ENCODE assay signal across 15 cellular contexts in the genomic region with DNA sequence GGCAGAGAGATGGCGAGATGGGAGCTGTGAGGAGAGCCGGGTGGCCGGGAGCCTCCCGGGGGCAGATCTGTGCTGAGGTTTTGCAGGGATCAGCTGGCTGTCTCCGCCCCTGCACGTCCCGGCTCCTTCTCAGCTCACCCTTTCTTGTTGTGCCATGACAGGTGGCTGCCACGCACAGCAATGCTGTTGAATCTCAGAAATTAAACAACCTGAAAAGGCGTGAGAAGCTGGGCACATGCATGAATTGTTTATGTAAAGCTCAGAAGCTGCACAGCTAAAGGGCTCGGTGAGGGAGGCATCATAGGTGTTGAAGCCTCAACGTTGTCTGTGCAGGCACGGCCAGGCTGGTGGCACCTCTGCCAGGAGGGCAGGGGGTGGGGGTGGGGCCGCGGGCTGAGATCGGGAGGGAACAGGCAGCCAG. TPM values are rescaled to one million over a fixed set of nuclear protein-coding genes. Genes with fewer than 3 reads are reported as not detected.
DNase-seq lines count a peak whose midpoint lies in the region; ATAC-seq and TF ChIP-seq lines count a peak whose summit lies in the region.
"Had no signal": no experiment of that assay in that cellular context is flagged by ENCODE, and none has a peak within 500 bp of the region (broad histone marks: within the 10 kb centered on the region; RNA-seq: fewer than 3 reads in every experiment).

No MANE protein-coding gene starts in this region.

- no peaks in the 10 kb centered on the region for H3K9me2 ChIP-seq in PC-3 (replicated peaks; ENCODE audit: low read length)

- peak overlapping the region; percentile 74 for H3K27ac ChIP-seq in CD8-positive, alpha-beta memory T cell (ENCODE audit: low read depth, low read length)
- H3K27ac ChIP-seq in PC-3 (ENCODE audit: low read length) (no peak overlapping the region), ovary (no peak overlapping the region)
- H3K27ac ChIP-seq: PC-9, prostate gland had no signal

- ATAC-seq in PC-3 (peak; percentile 54), GM21526 (IDR thresholded peaks at IDR 0.05; ENCODE audit: low FRiP score, unreplicated experiment) (no peak), GM18519 (IDR thresholded peaks at IDR 0.05; ENCODE audit: low FRiP score, unreplicated experiment) (no peak)
- ATAC-seq: HepG2 had no signal

- peak overlapping the region; percentile 66 for H2AFZ ChIP-seq in PC-3 (ENCODE audit: low read length)
- H2AFZ ChIP-seq: PC-9 had no signal

- peaks cover 0 to 2% (median 0%) of the 10 kb centered on the region in 5 donors for H3K9me3 Mint-ChIP-seq in CD8-positive, alpha-beta memory T cell

- H3K4me2 ChIP-seq in PC-3 (ENCODE audit: low read length), result peak overlapping the region; percentile 73
- H3K4me2 ChIP-seq: PC-9 had no signal

- H3K4me1 ChIP-seq in CD8-positive, alpha-beta memory T cell (ENCODE audit: insufficient read depth, low read length), result peaks cover 87% of the 10 kb centered on the region
- H3K4me1 ChIP-seq in PC-3 (ENCODE audit: insufficient read depth, low read length) (no peaks in the 10 kb centered on the region), ovary (ENCODE audit: insufficient read depth) (peaks cover 1% of the 10 kb centered on the region)

- H3K9me3 ChIP-seq in CD8-positive, alpha-beta memory T cell (ENCODE audit: low read length), result no peaks in the 10 kb centered on the region
- no peaks in the 10 kb centered on the region for H3K9me3 ChIP-seq in PC-3 (ENCODE audit: low read length)
- H3K9me3 ChIP-seq in ovary, result no peaks in the 10 kb centered on the region
- H3K9me3 ChIP-seq: prostate gland had no signal

- peak overlapping the region; percentile 40 for H3K4me3 ChIP-seq in CD8-positive, alpha-beta memory T cell (ENCODE audit: low read length)
- H3K4me3 ChIP-seq in PC-3 (ENCODE audit: low read length) (peak overlapping the region; percentile 30; the same call in 1 of the 2 replicates), ovary (no peak overlapping the region)
- H3K4me3 ChIP-seq: PC-9, prostate gland had no signal

- H3K27ac Mint-ChIP-seq in CD8-positive, alpha-beta memory T cell, result peak overlapping the region; percentile 86 to 100 (median 96)
- H3K27ac Mint-ChIP-seq: activated CD4-positive, alpha-beta T cell treated with anti-CD3 and anti-CD28 coated beads, Interleukin-2, amount 10 ng/mL, durations not matched to agents 7 days and 5 days had no signal

- POLR2A ChIA-PET in CD8-positive, alpha-beta memory T cell (lab: Charles Lee), result interaction anchor here (0.9 to 2.6 kb wide), 7 partner anchors 9 to 181 kb away, joined by 3 to 30 read pairs (median 14); a partner anchor contains a TSS
- POLR2A ChIA-PET in PC-3 (lab: Charles Lee; ENCODE audit: unreplicated experiment), result no interaction called here

- no peak for TF ChIP-seq CTCF in PC-3 (conservative IDR thresholded peaks at IDR 0.05; ENCODE audit: low read depth, low read length)
- TF ChIP-seq CTCF in ovary (IDR thresholded peaks at IDR 0.05), result no peak

- no TSS peak for BruUV-seq in PC-3 (replicated peaks; lab: Mats Ljungman, UMichigan)

- no peaks in the 10 kb centered on the region for H3K79me2 ChIP-seq in PC-3 (ENCODE audit: low read length)

- H3F3A ChIP-seq in PC-3 (ENCODE audit: low read length, unreplicated experiment), result no peaks in the 10 kb centered on the region

- H3K36me3 ChIP-seq in CD8-positive, alpha-beta memory T cell (ENCODE audit: insufficient read depth, low read length), result no peaks in the 10 kb centered on the region
- H3K36me3 ChIP-seq in PC-3 (ENCODE audit: low read depth, low read length) (no peaks in the 10 kb centered on the region), ovary (no peaks in the 10 kb centered on the region)
- H3K36me3 ChIP-seq: prostate gland had no signal

- H3K27me3 ChIP-seq in CD8-positive, alpha-beta memory T cell (ENCODE audit: insufficient read depth, low read length, poor library complexity, severe bottlenecking), result no peaks in the 10 kb centered on the region
- H3K27me3 ChIP-seq in PC-3 (ENCODE audit: low read length) (no peaks in the 10 kb centered on the region), ovary (peaks cover 3% of the 10 kb centered on the region)

- no peaks in the 10 kb centered on the region for H4K20me1 ChIP-seq in PC-3 (ENCODE audit: low read length)

- peak overlapping the region; percentile 65 to 87 (median 78) for H3K4me3 Mint-ChIP-seq in CD8-positive, alpha-beta memory T cell
- H3K4me3 Mint-ChIP-seq: activated CD4-positive, alpha-beta T cell treated with anti-CD3 and anti-CD28 coated beads, Interleukin-2, amount 10 ng/mL, durations not matched to agents 7 days and 5 days had no signal

- no peak for TF ChIP-seq POLR2A in ovary (IDR thresholded peaks at IDR 0.05)

- intact Hi-C loops in PC-3 (cut with micrococcal nuclease), result loop anchor here (10.0 kb wide), 1 partner anchor 134 kb away; a partner anchor contains a TSS
- intact Hi-C loops in head of caudate nucleus (cut with DNase I), result no loop called here
- intact Hi-C loops in ovary (cut with DNase I), result no loop called here

- DNase-seq in NCI-H1417 (lab: John Stamatoyannopoulos, UW) (peak in 2 of 3 experiments; percentile 41 to 66), NCI-H1417 treated with DMSO at 0.1 percent for 48 hours (lab: John Stamatoyannopoulos, UW) (no peak), PC-3 (peak; percentile 6), head of caudate nucleus (peak in 26 of 42 donors; percentile 22 to 84 (median 60)), ovary (no peak)
- peak in 4 of 5 donors; percentile 33 to 74 (median 58) for DNase-seq in CD8-positive, alpha-beta memory T cell
- DNase-seq: activated CD4-positive, alpha-beta T cell treated with anti-CD3 and anti-CD28 coated beads, Interleukin-2, amount 10 ng/mL, durations not matched to agents 7 days and 5 days; PC-9; trophoblast cell had no signal

- TF ChIP-seq EP300 in ovary (IDR thresholded peaks at IDR 0.05), result no peak

- no peak overlapping the region for H3K9ac ChIP-seq in PC-3 (ENCODE audit: low read length)

- H3K27me3 Mint-ChIP-seq in CD8-positive, alpha-beta memory T cell, result peaks cover 0 to 7% of the 10 kb centered on the region in 2 donors

- peaks cover 61 to 84% (median 61%) of the 10 kb centered on the region in 3 donors for H3K4me1 Mint-ChIP-seq in CD8-positive, alpha-beta memory T cell

- CTCF ChIA-PET in CD8-positive, alpha-beta memory T cell (lab: Charles Lee), result interaction anchor here (0.8 to 3.7 kb wide), 8 partner anchors 10 to 134 kb away, joined by 3 to 35 read pairs (median 6); a partner anchor contains a TSS
- CTCF ChIA-PET in PC-3 (lab: Charles Lee), result no interaction called here

- WGBS in ovary, 3 donors, result 29 to 37% (median 32%) methylated on average over 15 of the region's 15 CpGs

- H3K36me3 Mint-ChIP-seq in CD8-positive, alpha-beta memory T cell, result peaks cover 0 to 4% (median 0%) of the 10 kb centered on the region in 3 donors

RNA-seq across cellular contexts. Expression of a gene that starts 0.9 kb away (rescaled TPM):
- total RNA-seq in CD8-positive, alpha-beta memory T cell, result under 1 TPM; 0.11 to 0.18 TPM
- 0.23 TPM for polyA plus RNA-seq in CD8-positive, alpha-beta memory T cell
- not detected in 2 replicates for total RNA-seq in PC-3 (2014; rRNA removed)
- under 1 TPM in 1 of 7 donors, not detected in 6; 0.10 TPM for total RNA-seq in ovary
- polyA plus RNA-seq in ovary, result not detected
- total RNA-seq: activated CD4-positive, alpha-beta T cell treated with anti-CD3 and anti-CD28 coated beads, Interleukin-2, amount 10 ng/mL, durations not matched to agents 7 days and 5 days; endothelial cell of umbilical vein; HepG2; kidney epithelial cell; PC-9 had no signal
- polyA plus RNA-seq: endothelial cell of umbilical vein, HepG2 had no signal

RNA-seq across cellular contexts. Expression of a gene that starts 10.0 kb away (rescaled TPM):
- total RNA-seq in CD8-positive, alpha-beta memory T cell, result 10 to 100 TPM; 34.3 to 39.3 TPM
- 41.8 TPM for polyA plus RNA-seq in CD8-positive, alpha-beta memory T cell
- total RNA-seq in PC-3 (2014; rRNA removed) (not detected in 2 replicates), ovary (under 1 TPM in 6 of 7 donors, not detected in 1; 0.13 to 0.57 (median 0.29) TPM)
- polyA plus RNA-seq in ovary, result under 1 TPM in 1 of 2 donors, not detected in 1; 0.17 TPM
- total RNA-seq: endothelial cell of umbilical vein, HepG2, PC-9 had no signal
- polyA plus RNA-seq: endothelial cell of umbilical vein had no signal

RNA-seq across cellular contexts. Expression of a gene that starts 59.7 kb away (rescaled TPM):
- not detected for total RNA-seq in CD8-positive, alpha-beta memory T cell
- polyA plus RNA-seq in CD8-positive, alpha-beta memory T cell, result not detected
- total RNA-seq in PC-3 (2014; rRNA removed) (not detected in 2 replicates), ovary (1 to 10 TPM in 3 of 7 donors, under 1 TPM in 3, not detected in 1; 0.68 to 7.2 (median 0.96) TPM)
- polyA plus RNA-seq in ovary, result under 1 TPM in 1 of 2 donors, not detected in 1; 0.23 TPM
- total RNA-seq: endothelial cell of umbilical vein, kidney epithelial cell had no signal
- polyA plus RNA-seq: endothelial cell of umbilical vein had no signal

Comparison
In these comparisons a context has a peak if more than half of its experiments do, and no peak if none do; other contexts are left out.
1. DNase-seq: peak in NCI-H1417 (2 of 3), CD8-positive, alpha-beta memory T cell (4 of 5), PC-3 (single experiment) and head of caudate nucleus (26 of 42); none in NCI-H1417 treated with DMSO at 0.1 percent for 48 hours (single experiment) and ovary (0 of 5).
2. RNA of a gene that starts 10.0 kb away (total RNA-seq): 34.3 to 39.3 TPM in CD8-positive, alpha-beta memory T cell; 0.13 to 0.57 TPM in ovary and not detected in PC-3; every median in the first group is over 10 times any median in the second.